ENCODE assay signal across 8 cellular contexts in the genomic region with DNA sequence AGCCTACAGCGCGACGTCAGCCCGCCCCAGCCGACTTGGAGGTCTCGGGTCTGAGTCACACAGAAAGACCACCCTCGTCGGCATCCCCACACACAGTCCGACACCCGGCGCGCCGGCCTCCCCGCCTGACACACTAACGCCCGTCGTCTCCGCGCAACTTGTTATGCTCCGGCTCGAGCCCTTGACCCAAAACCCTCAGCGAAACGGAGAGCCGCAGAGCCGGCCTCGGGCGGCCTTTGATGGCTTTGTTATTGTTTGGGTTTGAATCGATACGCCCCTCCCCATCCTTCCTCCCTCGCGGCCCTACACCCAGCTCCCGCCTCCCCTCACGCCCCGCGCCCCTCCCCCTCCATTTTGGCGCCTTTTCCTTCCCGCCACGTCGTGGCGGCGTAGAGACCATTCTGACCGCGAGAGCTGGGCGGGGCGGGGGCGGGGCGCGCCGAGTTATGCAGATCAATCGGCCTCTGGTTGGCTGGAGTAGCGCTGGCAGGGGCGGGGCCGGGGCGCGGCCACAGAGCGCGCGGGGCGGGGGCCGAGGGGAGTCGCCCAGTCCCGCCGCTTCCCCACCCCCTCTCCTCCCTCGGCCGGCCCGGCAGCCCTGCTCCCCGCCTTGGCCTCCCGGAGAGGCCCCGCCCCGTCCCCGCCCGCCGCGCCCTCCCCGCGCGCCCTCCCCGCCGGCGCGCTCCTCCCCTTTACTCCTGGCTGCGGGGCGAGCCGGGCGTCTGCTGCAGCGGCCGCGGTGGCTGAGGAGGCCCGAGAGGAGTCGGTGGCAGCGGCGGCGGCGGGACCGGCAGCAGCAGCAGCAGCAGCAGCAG. TPM values are rescaled to one million over a fixed set of nuclear protein-coding genes. Genes with fewer than 3 reads are reported as not detected.
DNase-seq lines count a peak whose midpoint lies in the region; ATAC-seq and TF ChIP-seq lines count a peak whose summit lies in the region.

Gene PIM1, plus strand, starts transcription at position 695 of the 815 bp plus-strand sequence. CDS start 424 bp downstream, outside the sequence.

- peak within 1 kb of the TSS; percentile 95 for H2BK120ac ChIP-seq in mesenchymal stem cell (ENCODE audit: low read depth, low read length)

- 2% methylated on average over 26 of the region's 95 CpGs for WGBS in mesenchymal stem cell

- CTCF ChIA-PET in CD8-positive, alpha-beta memory T cell (lab: Charles Lee): interaction anchor here (0.9 to 16.9 kb wide), 8 partner anchors 18 to 295 kb away, joined by 3 to 461 read pairs (median 15); partner anchors contain the start of gene PPIL1

- POLR2A ChIA-PET in CD8-positive, alpha-beta memory T cell (lab: Charles Lee): interaction anchor here (0.7 to 4.6 kb wide), 12 partner anchors 18 to 649 kb away, joined by 3 to 40 read pairs (median 4); partner anchors contain the start of genes MTCH1 and ZFAND3

- H3K4me1 Mint-ChIP-seq in CD8-positive, alpha-beta memory T cell: peaks cover 40 to 42% (median 40%) of the 10 kb centered on the region in 3 donors
- H3K4me1 Mint-ChIP-seq in effector memory CD8-positive, alpha-beta T cell (ENCODE audit: low read depth in 2 of 2): peaks cover 35 to 42% of the 10 kb centered on the region in 2 donors

- peak within 1 kb of the TSS; percentile 96 to 98 for H3K18ac ChIP-seq in mesenchymal stem cell (ENCODE audit: low read depth in 1 of 2, low read length in 2 of 2)

- peak within 1 kb of the TSS; percentile 86 to 99 for H3K14ac ChIP-seq in mesenchymal stem cell (ENCODE audit: low read length in 2 of 2)

- peak within 1 kb of the TSS; percentile 68 for H3K4me3 ChIP-seq in CD8-positive, alpha-beta memory T cell (ENCODE audit: low read length)
- peak within 1 kb of the TSS; percentile 90 to 98 for H3K4me3 ChIP-seq in mesenchymal stem cell (ENCODE audit: insufficient read depth in 1 of 2, low read depth in 1 of 2, low read length in 2 of 2)

- H3K4me1 ChIP-seq in CD8-positive, alpha-beta memory T cell (ENCODE audit: insufficient read depth, low read length): peaks cover 29% of the 10 kb centered on the region
- peaks cover 10% of the 10 kb centered on the region for H3K4me1 ChIP-seq in mesenchymal stem cell (ENCODE audit: control insufficient read depth, insufficient read depth, low read depth, low read length)

- peaks cover 21% of the 10 kb centered on the region for H3K79me1 ChIP-seq in mesenchymal stem cell (replicated peaks; ENCODE audit: low read length, poor library complexity, severe bottlenecking)

- TF ChIP-seq CTCF in GM20000 (IDR thresholded peaks at IDR 0.05; ENCODE audit: extremely low read depth, missing control alignments): no peak

- peak; percentile 92 to 99 (median 98) for DNase-seq in CD8-positive, alpha-beta memory T cell
- peak; percentile 99 for DNase-seq in GM20000 (ENCODE audit: low spot score)
- DNase-seq in HT1080 (ENCODE audit: low read depth): peak; percentile 88
- DNase-seq in NOMO-1 treated with dmso at 0.1 percent for 144 hours (lab: John Stamatoyannopoulos, UW; ENCODE audit: unreplicated experiment): peak; percentile 88
- DNase-seq in activated CD8-positive, alpha-beta memory T cell treated with anti-CD3 and anti-CD28 coated beads for 48 hours (ENCODE audit: low read depth in 2 of 3, low spot score in 2 of 3): peak; percentile 98 to 100 (median 99)
- peak; percentile 89 to 93 (median 91) for DNase-seq in effector memory CD8-positive, alpha-beta T cell
- DNase-seq in mesenchymal stem cell: peak; percentile 97
- peak; percentile 99 for DNase-seq in stimulated activated CD8-positive, alpha-beta memory T cell treated with anti-CD3 and anti-CD28 coated beads, Interleukin-12 subunit alpha, Interleukin-12 subunit beta, amount 100 ng/mL, for 24 hours (ENCODE audit: extremely low read depth)

- H3K9me3 ChIP-seq in CD8-positive, alpha-beta memory T cell (ENCODE audit: low read length): no peaks in the 10 kb centered on the region
- H3K9me3 ChIP-seq in mesenchymal stem cell (ENCODE audit: control insufficient read depth, low read length): no peaks in the 10 kb centered on the region

- peak; percentile 77 for ATAC-seq in effector memory CD8-positive, alpha-beta T cell (replicated peaks)

- peak within 1 kb of the TSS; percentile 83 for H2BK5ac ChIP-seq in mesenchymal stem cell (ENCODE audit: low read depth, low read length, poor library complexity, severe bottlenecking)

- H2AFZ ChIP-seq in mesenchymal stem cell (ENCODE audit: low read depth, low read length): peak within 1 kb of the TSS; percentile 72

- peak within 1 kb of the TSS; percentile 92 for H2BK15ac ChIP-seq in mesenchymal stem cell (ENCODE audit: low read depth, poor library complexity, severe bottlenecking)

- peak within 1 kb of the TSS; percentile 90 to 99 (median 94) for H3K4me3 Mint-ChIP-seq in CD8-positive, alpha-beta memory T cell
- peak within 1 kb of the TSS; percentile 94 to 96 for H3K4me3 Mint-ChIP-seq in effector memory CD8-positive, alpha-beta T cell

- peaks cover 0 to 3% of the 10 kb centered on the region in 2 donors for H3K27me3 Mint-ChIP-seq in CD8-positive, alpha-beta memory T cell
- H3K27me3 Mint-ChIP-seq in effector memory CD8-positive, alpha-beta T cell: no peaks in the 10 kb centered on the region

- H2BK12ac ChIP-seq in mesenchymal stem cell (ENCODE audit: low read length in 2 of 2): peak within 1 kb of the TSS; percentile 93 to 94

- H3K4ac ChIP-seq in mesenchymal stem cell (ENCODE audit: low read depth in 1 of 2, low read length in 2 of 2): peak within 1 kb of the TSS; percentile 81 to 96

- peak within 1 kb of the TSS; percentile 91 to 98 (median 96) for H3K27ac Mint-ChIP-seq in CD8-positive, alpha-beta memory T cell
- peak within 1 kb of the TSS; percentile 95 to 98 for H3K27ac Mint-ChIP-seq in effector memory CD8-positive, alpha-beta T cell

- H3K9me3 Mint-ChIP-seq in CD8-positive, alpha-beta memory T cell: peaks cover 0 to 2% (median 0%) of the 10 kb centered on the region in 5 donors
- H3K9me3 Mint-ChIP-seq in effector memory CD8-positive, alpha-beta T cell: no peaks in the 10 kb centered on the region

- H3K27ac ChIP-seq in CD8-positive, alpha-beta memory T cell (ENCODE audit: low read depth, low read length): peak within 1 kb of the TSS; percentile 89
- peak within 1 kb of the TSS; percentile 91 for H3K27ac ChIP-seq in mesenchymal stem cell (ENCODE audit: low read length, poor library complexity, severe bottlenecking)

- peak within 1 kb of the TSS; percentile 98 for H4K91ac ChIP-seq in mesenchymal stem cell (ENCODE audit: low read length)

- no peak within 1 kb of the TSS for H2AK5ac ChIP-seq in mesenchymal stem cell (ENCODE audit: low read length, severe bottlenecking)

- peak within 1 kb of the TSS; percentile 87 for H3K4me2 ChIP-seq in mesenchymal stem cell (ENCODE audit: low read length, poor library complexity, severe bottlenecking)

- peak within 1 kb of the TSS; percentile 93 for H3K9ac ChIP-seq in mesenchymal stem cell (ENCODE audit: low read length)

- H3K23ac ChIP-seq in mesenchymal stem cell (ENCODE audit: low read length in 2 of 2): peak within 1 kb of the TSS; percentile 81 to 100

- H4K8ac ChIP-seq in mesenchymal stem cell (ENCODE audit: low read length): peak within 1 kb of the TSS; percentile 88

- H3K36me3 Mint-ChIP-seq in CD8-positive, alpha-beta memory T cell: peaks cover 31 to 41% (median 31%) of the 10 kb centered on the region in 3 donors
- peaks cover 57% of the 10 kb centered on the region for H3K36me3 Mint-ChIP-seq in effector memory CD8-positive, alpha-beta T cell (ENCODE audit: insufficient read depth)

- H3K36me3 ChIP-seq in CD8-positive, alpha-beta memory T cell (ENCODE audit: insufficient read depth, low read length): peaks cover 36% of the 10 kb centered on the region
- H3K36me3 ChIP-seq in mesenchymal stem cell (ENCODE audit: control insufficient read depth in 1 of 2, insufficient read depth in 2 of 2, low read depth in 1 of 2, low read length in 2 of 2): peaks cover 24 to 28% of the 10 kb centered on the region in 2 experiments

- H3K27me3 ChIP-seq in CD8-positive, alpha-beta memory T cell (ENCODE audit: insufficient read depth, low read length, poor library complexity, severe bottlenecking): no peaks in the 10 kb centered on the region
- H3K27me3 ChIP-seq in mesenchymal stem cell (ENCODE audit: control insufficient read depth in 1 of 2, insufficient read depth in 1 of 2, low read length in 2 of 2): no peaks in the 10 kb centered on the region

RNA-seq across cellular contexts. Expression of gene PIM1, which starts in this region (rescaled TPM):
- 10 to 100 TPM; 93.7 to 99.1 TPM for total RNA-seq in CD8-positive, alpha-beta memory T cell
- 253 TPM for polyA plus RNA-seq in CD8-positive, alpha-beta memory T cell
- total RNA-seq in HT1080 (2014; rRNA removed; shearing (Covaris generic)): 9.3 and 10.9 TPM in 2 replicates
- polyA plus RNA-seq in HT1080 (2015; cell fraction: cytosol; rRNA removed): 15.7 and 17.7 TPM in 2 replicates
- polyA plus RNA-seq in HT1080 (2015; cell fraction: nucleus; rRNA removed): 17.6 and 21.2 TPM in 2 replicates
- polyA plus RNA-seq in mesenchymal stem cell (2013, experiment 1 of 2): 14.5 TPM
- 13.6 TPM for polyA plus RNA-seq in mesenchymal stem cell (2013, experiment 2 of 2)

Comparison
In these comparisons a context has a peak if more than half of its experiments do, and no peak if none do; other contexts are left out.
1. Peak in every context shown above with its lines: DNase-seq, ATAC-seq, H3K4me3 ChIP-seq and H3K27ac ChIP-seq.